ENCODE assay signal across 2 cellular contexts in genomic region chr6:42696526-42697267, GRCh38.
TF ChIP-seq lines count a peak whose summit lies in the region.

No MANE protein-coding gene starts in this region.

TF ChIP-seq in K562, 482 proteins besides CTCF, POLR2A, EP300 and RAD21 (continues in another document):
- TF ChIP-seq MCM7 (IDR thresholded peaks at IDR 0.05) (no peak), L3MBTL2 (IDR thresholded peaks at IDR 0.05) (no peak), ZNF551 (CRISPR knock-in tag; IDR thresholded peaks at IDR 0.05) (no peak), ZC3H11A (IDR thresholded peaks at IDR 0.05; ENCODE audit: low read depth, low read length) (no peak), RUNX1 (IDR thresholded peaks at IDR 0.05; ENCODE audit: low read depth) (no peak), ZNF740 (CRISPR knock-in tag; IDR thresholded peaks at IDR 0.05) (no peak), ZNF740 (tag; IDR thresholded peaks at IDR 0.05) (no peak), NFYB (IDR thresholded peaks at IDR 0.05; ENCODE audit: extremely low read depth, insufficient read length) (no peak), SMAD2 (IDR thresholded peaks at IDR 0.05; ENCODE audit: low read depth, low read length) (no peak), ZNF316 (IDR thresholded peaks at IDR 0.05) (peak; percentile 98), MAFF (IDR thresholded peaks at IDR 0.05; ENCODE audit: low read length) (peak; percentile 94), BHLHE40 (IDR thresholded peaks at IDR 0.05; ENCODE audit: low read length) (no peak), NFE2 (IDR thresholded peaks at IDR 0.05; ENCODE audit: low read depth) (peak; percentile 19; the same call in 1 of the 2 replicates), NFIC (IDR thresholded peaks at IDR 0.05) (peak; percentile 48), PYGO2 (tag; IDR thresholded peaks at IDR 0.05) (no peak), ZNF696 (CRISPR knock-in tag; conservative IDR thresholded peaks at IDR 0.05) (no peak), RBBP5 (IDR thresholded peaks at IDR 0.05; ENCODE audit: borderline replicate concordance, insufficient read depth, low read length, poor library complexity, severe bottlenecking) (no peak), MAFG (tag; conservative IDR thresholded peaks at IDR 0.05) (peak; percentile 96), EHMT2 (IDR thresholded peaks at IDR 0.05) (no peak), ZSCAN29 (IDR thresholded peaks at IDR 0.05) (no peak), ZNF79 (CRISPR knock-in tag; IDR thresholded peaks at IDR 0.05; ENCODE audit: low read depth) (no peak), PML (IDR thresholded peaks at IDR 0.05; ENCODE audit: low read length) (no peak), RBM14 (IDR thresholded peaks at IDR 0.05; ENCODE audit: borderline replicate concordance, insufficient read depth, low read depth, low read length) (no peak), MTF1 (CRISPR knock-in tag; IDR thresholded peaks at IDR 0.05; ENCODE audit: borderline replicate concordance) (no peak), ZNF274 (IDR thresholded peaks at IDR 0.05; ENCODE audit: borderline replicate concordance, low read depth, low read length) (no peak), MAFK (IDR thresholded peaks at IDR 0.05; ENCODE audit: low read length) (peak; percentile 95)
- TF ChIP-seq, protein P1, sequence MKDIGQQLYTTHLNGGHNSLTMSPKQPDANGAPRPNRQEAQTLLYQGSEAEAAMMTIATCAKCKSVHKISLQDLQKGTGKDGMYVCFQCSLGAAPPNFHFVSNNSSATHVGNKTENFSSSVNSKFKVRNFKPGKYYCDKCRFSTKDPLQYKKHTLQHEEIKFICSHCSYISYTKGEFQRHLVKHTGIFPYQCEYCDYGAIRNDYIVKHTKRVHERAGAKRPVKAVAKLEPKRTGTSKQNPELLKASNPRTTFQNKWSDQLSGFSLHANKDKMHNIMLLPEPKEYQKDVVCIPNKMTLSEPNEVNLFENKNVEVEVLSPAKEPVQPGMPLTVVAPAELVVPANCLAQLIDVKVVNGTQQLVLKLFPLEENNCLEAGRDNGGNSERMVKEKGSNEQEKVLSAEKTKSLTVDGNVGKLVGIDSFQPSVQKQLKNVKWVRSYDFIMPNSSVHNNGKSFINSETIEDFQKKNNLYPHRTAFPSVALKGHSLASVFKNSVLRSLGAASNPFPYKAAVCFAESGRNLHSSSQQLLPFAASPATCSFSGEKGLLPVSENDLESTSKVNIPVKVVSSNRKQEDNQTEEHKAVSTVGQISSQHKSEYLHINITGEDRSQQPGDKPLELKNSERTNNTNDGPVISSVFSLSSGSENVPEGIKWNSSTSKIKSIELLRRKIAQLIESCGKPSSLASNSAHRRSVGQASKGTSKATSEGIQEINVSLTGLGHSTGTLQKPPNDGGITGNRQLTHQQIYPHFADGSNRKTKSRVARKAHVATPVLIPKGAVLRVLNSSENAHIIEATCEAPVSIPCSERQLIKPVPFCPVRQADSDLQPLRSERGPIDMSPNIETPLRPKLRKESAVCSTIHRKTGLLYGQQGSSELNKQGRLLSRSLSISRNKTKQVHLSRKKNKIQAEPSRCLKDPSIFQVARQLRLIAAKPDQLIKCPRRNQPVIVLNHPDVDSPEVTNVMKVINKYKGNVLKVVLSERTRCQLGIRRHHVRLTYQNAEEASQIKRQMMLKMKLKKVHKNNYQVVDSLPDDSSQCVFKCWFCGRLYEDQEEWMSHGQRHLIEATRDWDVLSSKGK (CRISPR knock-in tag; IDR thresholded peaks at IDR 0.05) = no peak
- TF ChIP-seq, protein P2, sequence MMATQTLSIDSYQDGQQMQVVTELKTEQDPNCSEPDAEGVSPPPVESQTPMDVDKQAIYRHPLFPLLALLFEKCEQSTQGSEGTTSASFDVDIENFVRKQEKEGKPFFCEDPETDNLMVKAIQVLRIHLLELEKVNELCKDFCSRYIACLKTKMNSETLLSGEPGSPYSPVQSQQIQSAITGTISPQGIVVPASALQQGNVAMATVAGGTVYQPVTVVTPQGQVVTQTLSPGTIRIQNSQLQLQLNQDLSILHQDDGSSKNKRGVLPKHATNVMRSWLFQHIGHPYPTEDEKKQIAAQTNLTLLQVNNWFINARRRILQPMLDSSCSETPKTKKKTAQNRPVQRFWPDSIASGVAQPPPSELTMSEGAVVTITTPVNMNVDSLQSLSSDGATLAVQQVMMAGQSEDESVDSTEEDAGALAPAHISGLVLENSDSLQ (IDR thresholded peaks at IDR 0.05) = no peak
- TF ChIP-seq, protein P3, sequence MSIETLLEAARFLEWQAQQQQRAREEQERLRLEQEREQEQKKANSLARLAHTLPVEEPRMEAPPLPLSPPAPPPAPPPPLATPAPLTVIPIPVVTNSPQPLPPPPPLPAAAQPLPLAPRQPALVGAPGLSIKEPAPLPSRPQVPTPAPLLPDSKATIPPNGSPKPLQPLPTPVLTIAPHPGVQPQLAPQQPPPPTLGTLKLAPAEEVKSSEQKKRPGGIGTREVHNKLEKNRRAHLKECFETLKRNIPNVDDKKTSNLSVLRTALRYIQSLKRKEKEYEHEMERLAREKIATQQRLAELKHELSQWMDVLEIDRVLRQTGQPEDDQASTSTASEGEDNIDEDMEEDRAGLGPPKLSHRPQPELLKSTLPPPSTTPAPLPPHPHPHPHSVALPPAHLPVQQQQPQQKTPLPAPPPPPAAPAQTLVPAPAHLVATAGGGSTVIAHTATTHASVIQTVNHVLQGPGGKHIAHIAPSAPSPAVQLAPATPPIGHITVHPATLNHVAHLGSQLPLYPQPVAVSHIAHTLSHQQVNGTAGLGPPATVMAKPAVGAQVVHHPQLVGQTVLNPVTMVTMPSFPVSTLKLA (conservative IDR thresholded peaks at IDR 0.05) = no peak

TF ChIP-seq in HepG2, 621 proteins besides CTCF, POLR2A, EP300 and RAD21:
- TF ChIP-seq MAFF (IDR thresholded peaks at IDR 0.05; ENCODE audit: low read depth, low read length) (peak; percentile 81), KDM5B (CRISPR knock-in tag; IDR thresholded peaks at IDR 0.05; ENCODE audit: borderline replicate concordance) (no peak), MAFK (conservative IDR thresholded peaks at IDR 0.05 in 1 of 2, IDR thresholded peaks at IDR 0.05 in 1 of 2; ENCODE audit: low read length in 2 of 2) (peak; percentile 84 to 88)
